ENCODE assay signal across 31 cellular contexts in genomic region chr1:3558036-3558726, GRCh38.
"Had no signal": no experiment of that assay in that cellular context is flagged by ENCODE, and none has a peak within 500 bp of the region (broad histone marks: within the 10 kb centered on the region; RNA-seq: fewer than 3 reads in every experiment).

No MANE protein-coding gene starts in this region.

- H3K36me3 Mint-ChIP-seq: activated CD8-positive, alpha-beta memory T cell treated with anti-CD3 and anti-CD28 coated beads, Interleukin-2, amount 10 ng/mL, durations not matched to agents 7 days and 5 days; activated naive CD8-positive, alpha-beta T cell; natural killer cell; type B pancreatic cell had no signal

- H3K4me1 Mint-ChIP-seq: activated CD4-positive, alpha-beta T cell treated with anti-CD3 and anti-CD28 coated beads, Interleukin-2, amount 10 ng/mL, durations not matched to agents 24 days and 14 days; activated CD8-positive, alpha-beta memory T cell treated with anti-CD3 and anti-CD28 coated beads, Interleukin-2, amount 10 ng/mL, durations not matched to agents 7 days and 5 days; natural killer cell had no signal

- H3K27ac ChIP-seq: body of pancreas, cardiac muscle cell, colonic mucosa, gastrocnemius medialis, left lung, lower lobe of right lung, ovary, right lobe of liver, thoracic aorta, uterus, WERI-Rb-1 had no signal

- H3K4me1 ChIP-seq: body of pancreas, colonic mucosa, gastrocnemius medialis, left lung, lower lobe of right lung, right lobe of liver had no signal

- H3K4me3 ChIP-seq: body of pancreas, cardiac muscle cell, colonic mucosa, gastrocnemius medialis, left lung, lower lobe of right lung, ovary, right lobe of liver, skin epidermis, thoracic aorta, uterus had no signal

- H3K4me3 Mint-ChIP-seq: activated CD4-positive, alpha-beta T cell treated with anti-CD3 and anti-CD28 coated beads, Interleukin-2, amount 10 ng/mL, durations not matched to agents 24 days and 14 days; activated CD8-positive, alpha-beta memory T cell treated with anti-CD3 and anti-CD28 coated beads, Interleukin-2, amount 10 ng/mL, durations not matched to agents 7 days and 5 days; activated CD8-positive, alpha-beta T cell treated with anti-CD3 and anti-CD28 coated beads for 36 hours; activated naive CD8-positive, alpha-beta T cell; natural killer cell; type B pancreatic cell had no signal

- H3K27ac Mint-ChIP-seq: activated CD4-positive, alpha-beta T cell treated with anti-CD3 and anti-CD28 coated beads, Interleukin-2, amount 10 ng/mL, durations not matched to agents 24 days and 14 days; activated CD8-positive, alpha-beta memory T cell treated with anti-CD3 and anti-CD28 coated beads, Interleukin-2, amount 10 ng/mL, durations not matched to agents 7 days and 5 days; activated CD8-positive, alpha-beta T cell treated with anti-CD3 and anti-CD28 coated beads for 36 hours; activated naive CD8-positive, alpha-beta T cell; natural killer cell; progenitor cell of endocrine pancreas; type B pancreatic cell had no signal

- H3K36me3 ChIP-seq: cardiac muscle cell, colonic mucosa, gastrocnemius medialis, left lung, lower lobe of right lung, ovary, right lobe of liver, thoracic aorta, uterus, WERI-Rb-1 had no signal

- H3K9me3 ChIP-seq: body of pancreas, colonic mucosa, gastrocnemius medialis, lower lobe of right lung, ovary, right lobe of liver, uterus had no signal

- ATAC-seq: activated CD8-positive, alpha-beta memory T cell treated with anti-CD3 and anti-CD28 coated beads, Interleukin-2, amount 10 ng/mL, durations not matched to agents 7 days and 5 days; activated CD8-positive, alpha-beta T cell treated with anti-CD3 and anti-CD28 coated beads for 36 hours; body of pancreas; gastrocnemius medialis; left lung; lower lobe of right lung; natural killer cell; right lobe of liver; stimulated activated naive CD8-positive, alpha-beta T cell treated with anti-CD3 and anti-CD28 coated beads, Interleukin-15, Interleukin-2, amounts not matched to agents 100 U/mL and 50 U/mL, for 24 hours had no signal

- DNase-seq: activated CD4-positive, alpha-beta T cell treated with anti-CD3 and anti-CD28 coated beads, Interleukin-2, amount 10 ng/mL, durations not matched to agents 24 days and 14 days; activated CD4-positive, CD25-positive, alpha-beta regulatory T cell treated with anti-CD3 and anti-CD28 coated beads, Interleukin-2, amount 50 U/mL, for 72 hours; activated CD8-positive, alpha-beta memory T cell treated with anti-CD3 and anti-CD28 coated beads, Interleukin-2, amount 10 ng/mL, durations not matched to agents 7 days and 5 days; activated CD8-positive, alpha-beta T cell treated with anti-CD3 and anti-CD28 coated beads for 36 hours; activated effector memory CD4-positive, alpha-beta T cell treated with Interleukin-2 at 50 U/mL for 16 hours; activated naive CD4-positive, alpha-beta T cell treated with Interleukin-2 at 50 U/mL for 16 hours; body of pancreas; cerebellar nuclear complex; colonic mucosa; effector CD8-positive, alpha-beta T cell; gastrocnemius medialis; glutamatergic neuron; left lung; lower lobe of right lung; mesenchymal stem cell; natural killer cell; right lobe of liver; stimulated activated CD4-positive, alpha-beta T cell treated with anti-CD3 and anti-CD28 coated beads, Interleukin-12 subunit alpha, Interleukin-12 subunit beta, amount 100 ng/mL, for 4 hours; stimulated activated CD4-positive, alpha-beta T cell treated with anti-CD3 and anti-CD28 coated beads, Interleukin-4, amount 100 ng/mL, for 1 hour; stimulated activated naive CD8-positive, alpha-beta T cell treated with anti-CD3 and anti-CD28 coated beads, Interleukin-15, Interleukin-2, amounts not matched to agents 100 U/mL and 50 U/mL, for 24 hours; uterus; WERI-Rb-1 had no signal

- H3K27me3 Mint-ChIP-seq: activated CD4-positive, alpha-beta T cell treated with anti-CD3 and anti-CD28 coated beads, Interleukin-2, amount 10 ng/mL, durations not matched to agents 24 days and 14 days; activated CD8-positive, alpha-beta memory T cell treated with anti-CD3 and anti-CD28 coated beads, Interleukin-2, amount 10 ng/mL, durations not matched to agents 7 days and 5 days; activated CD8-positive, alpha-beta T cell treated with anti-CD3 and anti-CD28 coated beads for 36 hours; activated naive CD8-positive, alpha-beta T cell; progenitor cell of endocrine pancreas had no signal

- H3K9me3 Mint-ChIP-seq: activated CD4-positive, alpha-beta T cell treated with anti-CD3 and anti-CD28 coated beads, Interleukin-2, amount 10 ng/mL, durations not matched to agents 24 days and 14 days; activated CD8-positive, alpha-beta T cell treated with anti-CD3 and anti-CD28 coated beads for 36 hours; natural killer cell; type B pancreatic cell had no signal

- FAIRE-seq: endometrium, islet of Langerhans had no signal

- H3K27me3 ChIP-seq: body of pancreas, cardiac muscle cell, colonic mucosa, left lung, ovary, right lobe of liver, uterus had no signal
